In genomic region chr22:39472570-39473556, GRCh38 we compare ENCODE assay signal across 10 cellular contexts. TPM values are rescaled to one million over a fixed set of nuclear protein-coding genes. Genes with fewer than 3 reads are reported as not detected.
DNase-seq lines count a peak whose midpoint lies in the region; ATAC-seq and TF ChIP-seq lines count a peak whose summit lies in the region.
"Had no signal": no experiment of that assay in that cellular context is flagged by ENCODE, and none has a peak within 500 bp of the region (broad histone marks: within the 10 kb centered on the region; RNA-seq: fewer than 3 reads in every experiment).

No MANE protein-coding gene starts in this region.

- no peaks in the 10 kb centered on the region for H3K27me3 ChIP-seq in neural progenitor cell

- no peak for ATAC-seq in stimulated activated effector memory CD8-positive, alpha-beta T cell treated with anti-CD3 and anti-CD28 coated beads, Interleukin-12 subunit alpha, Interleukin-12 subunit beta, amount 100 ng/mL, for 72 hours
- ATAC-seq in HG03159 (IDR thresholded peaks at IDR 0.05; ENCODE audit: unreplicated experiment) (no peak), HG02981 (IDR thresholded peaks at IDR 0.05; ENCODE audit: unreplicated experiment) (no peak)

- no peak overlapping the region for H3K4me3 ChIP-seq in neural progenitor cell

- H3K4me1 Mint-ChIP-seq in chondrocyte (ENCODE audit: low read depth) (peaks cover 56% of the 10 kb centered on the region), neural progenitor cell (peaks cover 71% of the 10 kb centered on the region)
- peaks cover 12% of the 10 kb centered on the region for H3K4me1 Mint-ChIP-seq in stimulated activated effector memory CD8-positive, alpha-beta T cell treated with anti-CD3 and anti-CD28 coated beads, Interleukin-12 subunit alpha, Interleukin-12 subunit beta, amount 100 ng/mL, for 72 hours

- no peaks in the 10 kb centered on the region for H3K79me2 ChIP-seq in neural progenitor cell (ENCODE audit: low read depth)

- H3K36me3 Mint-ChIP-seq in chondrocyte (ENCODE audit: low read depth) (no peaks in the 10 kb centered on the region), neural progenitor cell (peaks cover 2% of the 10 kb centered on the region)
- H3K36me3 Mint-ChIP-seq in stimulated activated effector memory CD8-positive, alpha-beta T cell treated with anti-CD3 and anti-CD28 coated beads, Interleukin-12 subunit alpha, Interleukin-12 subunit beta, amount 100 ng/mL, for 72 hours: no peaks in the 10 kb centered on the region
- H3K36me3 Mint-ChIP-seq: naive thymus-derived CD8-positive, alpha-beta T cell had no signal

- H3K9ac ChIP-seq in neural progenitor cell: no peak overlapping the region

- no peak overlapping the region for H3K4me2 ChIP-seq in neural progenitor cell

- H3K4me3 Mint-ChIP-seq in chondrocyte (ENCODE audit: unreplicated experiment) (no peak overlapping the region), neural progenitor cell (peak overlapping the region; percentile 33)
- no peak overlapping the region for H3K4me3 Mint-ChIP-seq in stimulated activated effector memory CD8-positive, alpha-beta T cell treated with anti-CD3 and anti-CD28 coated beads, Interleukin-12 subunit alpha, Interleukin-12 subunit beta, amount 100 ng/mL, for 72 hours

- peak; percentile 55 for DNase-seq in DMS53 treated with DMSO at 0.1 percent for 48 hours (lab: John Stamatoyannopoulos, UW; ENCODE audit: unreplicated experiment)
- peak; percentile 16 to 50 for DNase-seq in NCI-H187 (lab: John Stamatoyannopoulos, UW)
- no peak for DNase-seq in chondrocyte (ENCODE audit: low spot score)
- DNase-seq in neural progenitor cell (ENCODE audit: low spot score): no peak
- no peak for DNase-seq in stimulated activated effector memory CD8-positive, alpha-beta T cell treated with anti-CD3 and anti-CD28 coated beads, Interleukin-12 subunit alpha, Interleukin-12 subunit beta, amount 100 ng/mL, for 72 hours (ENCODE audit: low spot score in 2 of 2)
- no peak for DNase-seq in glomerular visceral epithelial cell (ENCODE audit: extremely low spot score)
- DNase-seq: activated CD4-positive, alpha-beta T cell treated with anti-CD3 and anti-CD28 coated beads for 48 hours; naive thymus-derived CD8-positive, alpha-beta T cell had no signal

- H2AFZ ChIP-seq in neural progenitor cell (replicated peaks): no peak overlapping the region

- H3K36me3 ChIP-seq in neural progenitor cell: no peaks in the 10 kb centered on the region

- peaks cover 58% of the 10 kb centered on the region for H3K4me1 ChIP-seq in neural progenitor cell

- H3K27me3 Mint-ChIP-seq in chondrocyte (ENCODE audit: low read depth) (no peaks in the 10 kb centered on the region), neural progenitor cell (ENCODE audit: insufficient read depth, low read depth) (peaks cover 3% of the 10 kb centered on the region)
- H3K27me3 Mint-ChIP-seq: naive thymus-derived CD8-positive, alpha-beta T cell had no signal

- peaks cover 19% of the 10 kb centered on the region for H3F3A ChIP-seq in neural progenitor cell (ENCODE audit: low read depth)

- peaks cover 90% of the 10 kb centered on the region for H4K20me1 ChIP-seq in neural progenitor cell (ENCODE audit: low read depth)

- H3K27ac Mint-ChIP-seq in chondrocyte (ENCODE audit: unreplicated experiment) (peak overlapping the region; percentile 68), neural progenitor cell (no peak overlapping the region)
- no peak overlapping the region for H3K27ac Mint-ChIP-seq in stimulated activated effector memory CD8-positive, alpha-beta T cell treated with anti-CD3 and anti-CD28 coated beads, Interleukin-12 subunit alpha, Interleukin-12 subunit beta, amount 100 ng/mL, for 72 hours

- TF ChIP-seq CTCF in chondrocyte (IDR thresholded peaks at IDR 0.05) (no peak), neural progenitor cell (IDR thresholded peaks at IDR 0.05) (no peak)

- H3K9me3 ChIP-seq in neural progenitor cell (ENCODE audit: low read depth): no peaks in the 10 kb centered on the region

- H3K27ac ChIP-seq in neural progenitor cell: no peak overlapping the region

- H3K9me3 Mint-ChIP-seq in chondrocyte (ENCODE audit: low read depth) (no peaks in the 10 kb centered on the region), neural progenitor cell (peaks cover 2% of the 10 kb centered on the region)
- H3K9me3 Mint-ChIP-seq in stimulated activated effector memory CD8-positive, alpha-beta T cell treated with anti-CD3 and anti-CD28 coated beads, Interleukin-12 subunit alpha, Interleukin-12 subunit beta, amount 100 ng/mL, for 72 hours: no peaks in the 10 kb centered on the region
- H3K9me3 Mint-ChIP-seq: naive thymus-derived CD8-positive, alpha-beta T cell had no signal

RNA-seq across cellular contexts. Expression of gene MGAT3, which starts 16.1 kb away (rescaled TPM):
- total RNA-seq in chondrocyte: 3.6 to 6.4 TPM (median 6.1 TPM) in 3 replicates
- 7.5 and 18.5 TPM in 2 replicates for total RNA-seq in neural progenitor cell (ENCODE audit: low replicate concordance)

RNA-seq across cellular contexts. Expression of gene MIEF1, which starts 29.2 kb away (rescaled TPM):
- total RNA-seq in chondrocyte (22.7 to 24.0 TPM (median 23.0 TPM) in 3 replicates), neural progenitor cell (ENCODE audit: low replicate concordance) (22.0 and 32.7 TPM in 2 replicates)

RNA-seq across cellular contexts. Expression of gene ATF4, which starts 47.5 kb away (rescaled TPM):
- total RNA-seq in chondrocyte (128 to 541 TPM (median 513 TPM) in 3 replicates), neural progenitor cell (ENCODE audit: low replicate concordance) (189 and 230 TPM in 2 replicates)

RNA-seq across cellular contexts. Expression of gene RPS19BP1, which starts 59.7 kb away (rescaled TPM):
- total RNA-seq in chondrocyte (44.1 to 52.3 TPM (median 47.9 TPM) in 3 replicates), neural progenitor cell (ENCODE audit: low replicate concordance) (27.7 and 68.3 TPM in 2 replicates)

Comparison
In these comparisons a context has a peak if more than half of its experiments do, and no peak if none do; other contexts are left out.
1. DNase-seq: peak in DMS53 treated with DMSO at 0.1 percent for 48 hours (single experiment) and NCI-H187 (2 of 2); none in chondrocyte (single experiment), neural progenitor cell (single experiment), stimulated activated effector memory CD8-positive, alpha-beta T cell treated with anti-CD3 and anti-CD28 coated beads, Interleukin-12 subunit alpha, Interleukin-12 subunit beta, amount 100 ng/mL, for 72 hours (0 of 2) and glomerular visceral epithelial cell (single experiment).